In the genomic region with DNA sequence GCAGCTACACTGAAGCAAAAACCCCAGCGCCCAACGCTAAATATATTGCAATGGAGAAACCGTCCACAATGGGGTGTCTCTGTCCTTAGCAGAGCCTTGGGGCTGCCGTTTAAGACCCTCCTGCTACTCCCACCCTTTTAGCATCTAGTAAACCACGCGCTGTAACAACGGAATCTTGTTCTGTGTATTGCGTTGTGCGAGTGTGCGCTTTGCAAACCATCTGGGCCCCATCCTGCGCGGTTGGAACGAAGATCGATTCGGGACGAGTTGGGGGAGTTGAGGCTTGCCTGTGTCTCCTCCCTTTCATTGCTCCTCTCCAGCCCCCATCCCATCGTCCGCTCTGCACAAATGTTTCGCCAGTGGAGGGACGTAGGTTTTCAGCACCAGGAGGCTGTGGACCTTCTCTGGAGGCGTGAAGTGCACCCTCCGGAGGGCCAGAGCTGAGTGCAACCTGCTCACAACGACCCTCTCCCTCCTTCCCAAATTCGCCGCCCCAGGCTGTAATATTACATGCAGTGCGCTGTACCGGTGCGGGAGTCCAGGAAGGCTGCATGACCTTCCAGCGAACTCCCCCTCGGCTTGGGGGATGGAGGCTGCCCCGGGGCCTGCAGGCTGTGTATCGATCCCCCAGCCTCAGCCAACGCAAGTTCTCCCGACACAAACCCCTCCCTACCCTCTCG, we compare ENCODE assay signal across 8 cellular contexts. TPM values are rescaled to one million over a fixed set of nuclear protein-coding genes. Genes with fewer than 3 reads are reported as not detected.
DNase-seq lines count a peak whose midpoint lies in the region; ATAC-seq and TF ChIP-seq lines count a peak whose summit lies in the region.

No MANE protein-coding gene starts in this region.

- peaks cover 4 to 41% (median 35%) of the 10 kb centered on the region in 4 donors for H3K4me1 ChIP-seq in liver (ENCODE audit: control insufficient read depth in 4 of 4, insufficient read depth in 4 of 4, low read length in 3 of 4)

- H3K27ac ChIP-seq in WERI-Rb-1 (peak overlapping the region; percentile 95), liver (ENCODE audit: low read depth in 1 of 2, low read length in 2 of 2) (peak overlapping the region in 1 of 2 donors; percentile 35)

- DNase-seq in DMS79 treated with DMSO at 0.1 percent for 48 hours (lab: John Stamatoyannopoulos, UW) (peak; percentile 66), MG63 (peak; percentile 35), WERI-Rb-1 (peak; percentile 64), chondrocyte (ENCODE audit: low spot score) (no peak), NCI-H2107 treated with DMSO at 0.1 percent for 48 hours (lab: John Stamatoyannopoulos, UW; ENCODE audit: unreplicated experiment) (no peak)
- peak; percentile 22 to 29 for DNase-seq in stimulated activated CD4-positive, alpha-beta T cell treated with anti-CD3 and anti-CD28 coated beads, Interleukin-4, amount 100 ng/mL, for 48 hours (ENCODE audit: low read depth in 2 of 2)

- no peaks in the 10 kb centered on the region for H3K9me3 Mint-ChIP-seq in chondrocyte (ENCODE audit: low read depth)

- H3K36me3 ChIP-seq in MG63 (peaks cover 5% of the 10 kb centered on the region), WERI-Rb-1 (peaks cover 12% of the 10 kb centered on the region), liver (ENCODE audit: control insufficient read depth in 4 of 4, insufficient read depth in 3 of 4, low read depth in 1 of 4, low read length in 3 of 4) (no peaks in the 10 kb centered on the region)

- no peak for TF ChIP-seq RAD21 in liver (IDR thresholded peaks at IDR 0.05)

- peaks cover 36% of the 10 kb centered on the region for H3K4me1 Mint-ChIP-seq in chondrocyte (ENCODE audit: low read depth)

- WGBS in liver: under 1% methylated on average over 35 of the region's 35 CpGs

- peak overlapping the region; percentile 93 for H3K4me3 Mint-ChIP-seq in chondrocyte (ENCODE audit: unreplicated experiment)

- H3K27me3 Mint-ChIP-seq in chondrocyte (ENCODE audit: low read depth): no peaks in the 10 kb centered on the region

- no peak for ATAC-seq in GM18861 (IDR thresholded peaks at IDR 0.05; ENCODE audit: unreplicated experiment)

- peak overlapping the region; percentile 90 for H3K4me3 ChIP-seq in MG63
- peak overlapping the region; percentile 58 for H3K4me3 ChIP-seq in WERI-Rb-1 (ENCODE audit: low read depth, low read length)
- peak overlapping the region; percentile 11 to 98 (median 80) for H3K4me3 ChIP-seq in liver (ENCODE audit: low read depth in 1 of 3, low read length in 3 of 3)

- H3K9me3 ChIP-seq in MG63 (no peaks in the 10 kb centered on the region), WERI-Rb-1 (ENCODE audit: severe bottlenecking) (no peaks in the 10 kb centered on the region), liver (ENCODE audit: control insufficient read depth in 4 of 4, low read length in 3 of 4) (no peaks in the 10 kb centered on the region)

- H3K27ac Mint-ChIP-seq in chondrocyte (ENCODE audit: unreplicated experiment): peak overlapping the region; percentile 91

- no peak for TF ChIP-seq CTCF in WERI-Rb-1 (IDR thresholded peaks at IDR 0.05; ENCODE audit: low read depth, low read length)
- TF ChIP-seq CTCF in chondrocyte (IDR thresholded peaks at IDR 0.05): peak; percentile 33
- no peak for TF ChIP-seq CTCF in liver (IDR thresholded peaks at IDR 0.05; ENCODE audit: low read depth, low read length, missing input control)

- H3K27me3 ChIP-seq in MG63 (no peaks in the 10 kb centered on the region), WERI-Rb-1 (ENCODE audit: insufficient read depth, low read depth, severe bottlenecking) (no peaks in the 10 kb centered on the region), liver (ENCODE audit: control insufficient read depth in 4 of 4, insufficient read depth in 4 of 4, low read length in 3 of 4) (no peaks in the 10 kb centered on the region)

- no peaks in the 10 kb centered on the region for H3K36me3 Mint-ChIP-seq in chondrocyte (ENCODE audit: low read depth)

- peak overlapping the region; percentile 3 to 38 for H3K9ac ChIP-seq in liver (ENCODE audit: low read depth in 1 of 2, low read length in 2 of 2)

TF ChIP-seq in liver, 16 proteins besides CTCF, POLR2A, EP300 and RAD21:
- no peak for TF ChIP-seq YY1 (IDR thresholded peaks at IDR 0.05)
- TF ChIP-seq RXRA (IDR thresholded peaks at IDR 0.05): peak in 1 of 2 donors; percentile 9
- TF ChIP-seq, protein P1, sequence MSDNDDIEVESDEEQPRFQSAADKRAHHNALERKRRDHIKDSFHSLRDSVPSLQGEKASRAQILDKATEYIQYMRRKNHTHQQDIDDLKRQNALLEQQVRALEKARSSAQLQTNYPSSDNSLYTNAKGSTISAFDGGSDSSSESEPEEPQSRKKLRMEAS (IDR thresholded peaks at IDR 0.05): peak; percentile 15
- TF ChIP-seq, protein P2, sequence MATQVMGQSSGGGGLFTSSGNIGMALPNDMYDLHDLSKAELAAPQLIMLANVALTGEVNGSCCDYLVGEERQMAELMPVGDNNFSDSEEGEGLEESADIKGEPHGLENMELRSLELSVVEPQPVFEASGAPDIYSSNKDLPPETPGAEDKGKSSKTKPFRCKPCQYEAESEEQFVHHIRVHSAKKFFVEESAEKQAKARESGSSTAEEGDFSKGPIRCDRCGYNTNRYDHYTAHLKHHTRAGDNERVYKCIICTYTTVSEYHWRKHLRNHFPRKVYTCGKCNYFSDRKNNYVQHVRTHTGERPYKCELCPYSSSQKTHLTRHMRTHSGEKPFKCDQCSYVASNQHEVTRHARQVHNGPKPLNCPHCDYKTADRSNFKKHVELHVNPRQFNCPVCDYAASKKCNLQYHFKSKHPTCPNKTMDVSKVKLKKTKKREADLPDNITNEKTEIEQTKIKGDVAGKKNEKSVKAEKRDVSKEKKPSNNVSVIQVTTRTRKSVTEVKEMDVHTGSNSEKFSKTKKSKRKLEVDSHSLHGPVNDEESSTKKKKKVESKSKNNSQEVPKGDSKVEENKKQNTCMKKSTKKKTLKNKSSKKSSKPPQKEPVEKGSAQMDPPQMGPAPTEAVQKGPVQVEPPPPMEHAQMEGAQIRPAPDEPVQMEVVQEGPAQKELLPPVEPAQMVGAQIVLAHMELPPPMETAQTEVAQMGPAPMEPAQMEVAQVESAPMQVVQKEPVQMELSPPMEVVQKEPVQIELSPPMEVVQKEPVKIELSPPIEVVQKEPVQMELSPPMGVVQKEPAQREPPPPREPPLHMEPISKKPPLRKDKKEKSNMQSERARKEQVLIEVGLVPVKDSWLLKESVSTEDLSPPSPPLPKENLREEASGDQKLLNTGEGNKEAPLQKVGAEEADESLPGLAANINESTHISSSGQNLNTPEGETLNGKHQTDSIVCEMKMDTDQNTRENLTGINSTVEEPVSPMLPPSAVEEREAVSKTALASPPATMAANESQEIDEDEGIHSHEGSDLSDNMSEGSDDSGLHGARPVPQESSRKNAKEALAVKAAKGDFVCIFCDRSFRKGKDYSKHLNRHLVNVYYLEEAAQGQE (IDR thresholded peaks at IDR 0.05): peak; percentile 99
- TF ChIP-seq NR2F2 (IDR thresholded peaks at IDR 0.05): no peak
- TF ChIP-seq HNF4A (conservative IDR thresholded peaks at IDR 0.05): no peak
- TF ChIP-seq FOXA2 (IDR thresholded peaks at IDR 0.05): no peak
- no peak for TF ChIP-seq HNF4G (IDR thresholded peaks at IDR 0.05)

RNA-seq across cellular contexts. Expression of a gene that starts 1.6 kb away (rescaled TPM):
- 6.5 and 11.9 TPM in 2 replicates for total RNA-seq in MG63 (2014; rRNA removed; shearing (Covaris generic); ENCODE audit: low replicate concordance)
- total RNA-seq in chondrocyte: 40.3 to 57.6 TPM (median 42.9 TPM) in 3 replicates
- 10 to 100 TPM; 19.2 to 27.9 TPM for total RNA-seq in liver
- polyA plus RNA-seq in liver: 1 to 10 TPM; 4.3 to 6.5 TPM

RNA-seq across cellular contexts. Expression of a gene that starts 33.3 kb away (rescaled TPM):
- 113 and 709 TPM in 2 replicates for total RNA-seq in MG63 (2014; rRNA removed; shearing (Covaris generic); ENCODE audit: low replicate concordance)
- total RNA-seq in chondrocyte (107 to 138 TPM (median 135 TPM) in 3 replicates), liver (10 to 100 TPM; 25.5 to 65.1 TPM)
- 100 to 1,000 TPM; 110 to 542 TPM for polyA plus RNA-seq in liver

Comparison
In these comparisons a context has a peak if more than half of its experiments do, and no peak if none do; other contexts are left out.
1. DNase-seq: peak in DMS79 treated with DMSO at 0.1 percent for 48 hours (single experiment), MG63 (single experiment), WERI-Rb-1 (single experiment) and stimulated activated CD4-positive, alpha-beta T cell treated with anti-CD3 and anti-CD28 coated beads, Interleukin-4, amount 100 ng/mL, for 48 hours (2 of 2); none in chondrocyte (single experiment) and NCI-H2107 treated with DMSO at 0.1 percent for 48 hours (single experiment).
2. Peak in every context shown above with its lines, with median percentiles within 50 percentile points of each other: H3K4me3 ChIP-seq.